ENCODE assay signal across 10 cellular contexts in genomic region chr22:17578129-17578754, GRCh38. TPM values are rescaled to one million over a fixed set of nuclear protein-coding genes. Genes with fewer than 3 reads are reported as not detected.
A peak's percentile ranks its signal among the peaks of the same experiment; 100 is the strongest.
DNase-seq lines count a peak whose midpoint lies in the region; ATAC-seq and TF ChIP-seq lines count a peak whose summit lies in the region.
"Had no signal": no experiment of that assay in that cellular context is flagged by ENCODE, and none has a peak within 500 bp of the region (broad histone marks: within the 10 kb centered on the region; RNA-seq: fewer than 3 reads in every experiment).

No MANE protein-coding gene starts in this region.

- H2BK15ac ChIP-seq in IMR-90 (ENCODE audit: low read depth, low read length): no peak overlapping the region

- H3K9me3 ChIP-seq in IMR-90 (ENCODE audit: control insufficient read depth, insufficient read depth, low read length): no peaks in the 10 kb centered on the region
- no peaks in the 10 kb centered on the region for H3K9me3 ChIP-seq in T-helper 17 cell (ENCODE audit: control insufficient read depth, low read length, poor library complexity, severe bottlenecking)

- H3K4ac ChIP-seq in IMR-90 (ENCODE audit: low read depth, low read length): no peak overlapping the region

- H3K27me3 Mint-ChIP-seq in brain (peaks cover 2% of the 10 kb centered on the region), T-helper 17 cell (no peaks in the 10 kb centered on the region)

- peak overlapping the region; percentile 33 for H2AFZ ChIP-seq in IMR-90 (replicated peaks; ENCODE audit: low read length, poor library complexity)

- no peak overlapping the region for H3K56ac ChIP-seq in IMR-90 (ENCODE audit: extremely low read depth, insufficient read depth, low read length)

- H3K4me3 Mint-ChIP-seq in brain: peak overlapping the region in 2 of 5 experiments; percentile 8 to 64
- H3K4me3 Mint-ChIP-seq in T-helper 17 cell: no peak overlapping the region
- H3K4me3 Mint-ChIP-seq: T-helper 2 cell treated with Interferon-gamma antibody and Interleukin-4, amounts not matched to agents 5 μg/mL and 100 μg/mL, for 36 hours had no signal

- no peak overlapping the region for H2AK9ac ChIP-seq in IMR-90 (replicated peaks; ENCODE audit: low read depth, low read length, poor library complexity)

- H4K91ac ChIP-seq in IMR-90 (ENCODE audit: insufficient read depth, low read depth, low read length): no peak overlapping the region

- DNase-seq in IMR-90: peak; percentile 36
- DNase-seq in hippocampal formation (lab: John Stamatoyannopoulos, UW): peak; percentile 58 to 60
- peak; percentile 75 for DNase-seq in sciatic nerve (ENCODE audit: low spot score)
- DNase-seq in SW480 (ENCODE audit: low spot score): no peak
- no peak for DNase-seq in KBM-7
- DNase-seq in T-helper 17 cell: no peak

- H2AK5ac ChIP-seq in IMR-90 (ENCODE audit: low read depth, low read length): no peak overlapping the region

- intact Hi-C loops in IMR-90 (cut with micrococcal nuclease): loop anchor here (10.0 kb wide), 1 partner anchor 137 kb away; no protein-coding TSS in a partner anchor
- intact Hi-C loops in sciatic nerve (cut with DNase I): no loop called here

- H3K79me1 ChIP-seq in IMR-90 (ENCODE audit: low read depth in 1 of 2, low read length in 2 of 2): no peaks in the 10 kb centered on the region

- no peak for TF ChIP-seq RAD21 in IMR-90 (IDR thresholded peaks at IDR 0.05; ENCODE audit: low read length)

- H3K9ac ChIP-seq in IMR-90 (ENCODE audit: low read depth, low read length): no peak overlapping the region

- in situ Hi-C loops in IMR-90 (cut with MboI; ENCODE audit: low sequenced_read_pairs): no loop called here
- in situ Hi-C loops in KBM-7 (cut with MboI; ENCODE audit: low pct_unique_long_range_greater_than_20kb, low sequenced_read_pairs): no loop called here

- CTCF ChIA-PET in IMR-90 (lab: Yijun Ruan, JAX): interaction anchor here (0.7 kb wide), 1 partner anchor 20 kb away, joined by 3 read pairs; no protein-coding TSS in a partner anchor

- H3K36me3 ChIP-seq in IMR-90 (ENCODE audit: control insufficient read depth, insufficient read depth, low read length): no peaks in the 10 kb centered on the region

- H3K27me3 ChIP-seq in IMR-90 (ENCODE audit: control insufficient read depth, insufficient read depth, low read length): no peaks in the 10 kb centered on the region

- 33% methylated on average over 2 of the region's 11 CpGs; no CpG with 5 or more reads in 1 of the 2 experiments for WGBS in IMR-90 (ENCODE audit: extremely low coverage in 2 of 2, insufficient read length in 1 of 2), 2 experiments

- H3K4me3 ChIP-seq in IMR-90 (ENCODE audit: insufficient read depth, low read depth, low read length): no peak overlapping the region

- peaks cover 48% of the 10 kb centered on the region for H3K4me1 Mint-ChIP-seq in brain
- H3K4me1 Mint-ChIP-seq in T-helper 17 cell: no peaks in the 10 kb centered on the region

- no peak overlapping the region for H3K14ac ChIP-seq in IMR-90 (replicated peaks; ENCODE audit: low read depth, low read length)

- no peak overlapping the region for H3K4me2 ChIP-seq in IMR-90 (ENCODE audit: low read depth, low read length)

- H3K27ac Mint-ChIP-seq in brain (peak overlapping the region; percentile 41 to 97 (median 96)), T-helper 17 cell (no peak overlapping the region)
- H3K27ac Mint-ChIP-seq: T-helper 2 cell treated with Interferon-gamma antibody and Interleukin-4, amounts not matched to agents 5 μg/mL and 100 μg/mL, for 36 hours had no signal

- H3K36me3 Mint-ChIP-seq in brain: no peaks in the 10 kb centered on the region
- H3K36me3 Mint-ChIP-seq in T-helper 17 cell (ENCODE audit: low read depth): no peaks in the 10 kb centered on the region

- dilution Hi-C loops in IMR-90 (cut with HindIII; ENCODE audit: low sequenced_read_pairs, unreplicated experiment): no loop called here

- POLR2A ChIA-PET in IMR-90 (lab: Charles Lee; ENCODE audit: unreplicated experiment): no interaction called here

- ATAC-seq in IMR-90 (ENCODE audit: low read depth): peak; percentile 50
- ATAC-seq in sciatic nerve: peak; percentile 64
- ATAC-seq in GM19467 (IDR thresholded peaks at IDR 0.05; ENCODE audit: unreplicated experiment): no peak
- no peak for ATAC-seq in T-helper 17 cell
- ATAC-seq: HCT116 had no signal

- H3K4me1 ChIP-seq in IMR-90 (ENCODE audit: control insufficient read depth, insufficient read depth, low read length): 0 out of 2 replicates have a peak, but pooled peaks cover 2% of the 10 kb centered on the region

- H3K27ac ChIP-seq in IMR-90 (ENCODE audit: insufficient read depth, low read length): no peak overlapping the region

- H3K23ac ChIP-seq in IMR-90 (ENCODE audit: low read depth, low read length): no peak overlapping the region

- TF ChIP-seq CTCF in IMR-90 (conservative IDR thresholded peaks at IDR 0.05; ENCODE audit: low read depth, low read length): no peak
- TF ChIP-seq CTCF in brain (conservative IDR thresholded peaks at IDR 0.05): no peak

- no peak overlapping the region for H3K18ac ChIP-seq in IMR-90 (ENCODE audit: low read depth, low read length)

- H4K20me1 ChIP-seq in IMR-90 (ENCODE audit: insufficient read depth, low read length): no peaks in the 10 kb centered on the region

- TF ChIP-seq POLR2A in IMR-90 (IDR thresholded peaks at IDR 0.05; ENCODE audit: low read depth, low read length): no peak

- no peak overlapping the region for H2BK20ac ChIP-seq in IMR-90 (ENCODE audit: low read depth, low read length)

- peaks cover 0 to 3% (median 0%) of the 10 kb centered on the region in 5 experiments for H3K9me3 Mint-ChIP-seq in brain
- H3K9me3 Mint-ChIP-seq: T-helper 2 cell treated with Interferon-gamma antibody and Interleukin-4, amounts not matched to agents 5 μg/mL and 100 μg/mL, for 36 hours had no signal

- no peak overlapping the region for H2BK120ac ChIP-seq in IMR-90 (ENCODE audit: low read depth, low read length)

- H4K5ac ChIP-seq in IMR-90 (ENCODE audit: low read depth, low read length): no peak overlapping the region

- H4K8ac ChIP-seq in IMR-90 (ENCODE audit: low read depth in 2 of 2, low read length in 2 of 2): no peak overlapping the region

- H3K9me1 ChIP-seq in IMR-90 (ENCODE audit: insufficient read depth, low read length): no peaks in the 10 kb centered on the region; the same call in 1 of the 2 replicates

- BruUV-seq in IMR-90 (replicated peaks; lab: Mats Ljungman, UMichigan): no TSS peak

- no peak overlapping the region for H2BK5ac ChIP-seq in IMR-90 (ENCODE audit: low read depth, low read length, poor library complexity, severe bottlenecking)

TF ChIP-seq in IMR-90, 13 proteins besides CTCF, POLR2A, EP300 and RAD21:
- TF ChIP-seq MXI1 (IDR thresholded peaks at IDR 0.05; ENCODE audit: borderline replicate concordance, low read depth, low read length): no peak
- no peak for TF ChIP-seq MAZ (IDR thresholded peaks at IDR 0.05; ENCODE audit: borderline replicate concordance, low read depth, low read length)
- TF ChIP-seq USF2 (IDR thresholded peaks at IDR 0.05; ENCODE audit: low read depth, low read length): no peak
- TF ChIP-seq BHLHE40 (IDR thresholded peaks at IDR 0.05; ENCODE audit: low read depth, low read length): no peak
- no peak for TF ChIP-seq FOS (IDR thresholded peaks at IDR 0.05; ENCODE audit: low read depth, low read length)
- TF ChIP-seq RCOR1 (IDR thresholded peaks at IDR 0.05; ENCODE audit: insufficient replicate concordance, low read length): no peak
- TF ChIP-seq NFE2L2 (IDR thresholded peaks at IDR 0.05; ENCODE audit: low read depth, low read length): no peak
- no peak for TF ChIP-seq CEBPB (IDR thresholded peaks at IDR 0.05; ENCODE audit: low read depth, low read length)
- TF ChIP-seq SMC3 (IDR thresholded peaks at IDR 0.05; ENCODE audit: low read depth, low read length): no peak
- no peak for TF ChIP-seq RFX5 (IDR thresholded peaks at IDR 0.05; ENCODE audit: low read depth, low read length)
- no peak for TF ChIP-seq MAFK (IDR thresholded peaks at IDR 0.05; ENCODE audit: low read depth, low read length)
- TF ChIP-seq CHD1 (IDR thresholded peaks at IDR 0.05; ENCODE audit: low read depth, low read length): no peak
- TF ChIP-seq ELK1 (IDR thresholded peaks at IDR 0.05; ENCODE audit: borderline replicate concordance, low read depth, low read length): no peak

RNA-seq across cellular contexts. Expression of gene SLC25A18, which starts 14.9 kb away (rescaled TPM):
- total RNA-seq in IMR-90 (2012; rRNA removed) (under 0.01 TPM in 1 of 2 replicates, not detected in the other), sciatic nerve (0.53 TPM), T-helper 17 cell (not detected)
- polyA plus RNA-seq in IMR-90 (2012; rRNA removed) (0.05 TPM in 1 of 2 replicates, not detected in the other), brain (ENCODE audit: insufficient read depth, low read depth, low replicate concordance) (40.2 TPM)
- 0.03 TPM in 1 of 2 replicates, not detected in the other for polyA plus RNA-seq in IMR-90 (2012; cell fraction: cytosol; rRNA removed)
- 0.07 and 0.14 TPM in 2 replicates for polyA plus RNA-seq in IMR-90 (2012; cell fraction: nucleus; rRNA removed; ENCODE audit: low replicate concordance)

RNA-seq across cellular contexts. Expression of gene ATP6V1E1, which starts 50.3 kb away (rescaled TPM):
- total RNA-seq in IMR-90 (2012; rRNA removed) (144 and 151 TPM in 2 replicates), sciatic nerve (102 TPM), T-helper 17 cell (10 to 100 TPM; 60.7 to 62.5 TPM)
- polyA plus RNA-seq in IMR-90 (2012; rRNA removed) (123 and 148 TPM in 2 replicates), brain (ENCODE audit: insufficient read depth, low read depth, low replicate concordance) (250 TPM)
- polyA plus RNA-seq in IMR-90 (2012; cell fraction: cytosol; rRNA removed): 46.0 and 80.4 TPM in 2 replicates
- 14.4 and 72.5 TPM in 2 replicates for polyA plus RNA-seq in IMR-90 (2012; cell fraction: nucleus; rRNA removed; ENCODE audit: low replicate concordance)

Comparison
In these comparisons a context has a peak if more than half of its experiments do, and no peak if none do; other contexts are left out.
1. ATAC-seq: peak in IMR-90 (single experiment) and sciatic nerve (single experiment); none in GM19467 (single experiment) and T-helper 17 cell (single experiment).
2. DNase-seq: peak in IMR-90 (single experiment), hippocampal formation (2 of 2) and sciatic nerve (single experiment); none in SW480 (single experiment), KBM-7 (single experiment) and T-helper 17 cell (0 of 3).